Comparison of ENCODE assay signal across 8 cellular contexts in genomic region chr19:531009-531752, GRCh38. TPM values are rescaled to one million over a fixed set of nuclear protein-coding genes. Genes with fewer than 3 reads are reported as not detected.
DNase-seq lines count a peak whose midpoint lies in the region; ATAC-seq and TF ChIP-seq lines count a peak whose summit lies in the region.

No MANE protein-coding gene starts in this region.

- peak; percentile 50 for ATAC-seq in GM19395 (IDR thresholded peaks at IDR 0.05; ENCODE audit: unreplicated experiment)
- peak; percentile 32 for ATAC-seq in HG03558 (IDR thresholded peaks at IDR 0.05; ENCODE audit: extremely low read depth, unreplicated experiment)

- no peaks in the 10 kb centered on the region for H3K36me3 Mint-ChIP-seq in endothelial cell (ENCODE audit: low read depth, unreplicated experiment)

- peaks cover 8% of the 10 kb centered on the region for H3K27me3 Mint-ChIP-seq in endothelial cell (ENCODE audit: unreplicated experiment)

- H3K4me3 Mint-ChIP-seq in endothelial cell (ENCODE audit: unreplicated experiment), result peak overlapping the region; percentile 88

- H3K27ac Mint-ChIP-seq in endothelial cell (ENCODE audit: unreplicated experiment), result no peak overlapping the region

- peak; percentile 95 for DNase-seq in CD1c-positive myeloid dendritic cell (ENCODE audit: extremely low spot score)
- DNase-seq in NOMO-1 (lab: John Stamatoyannopoulos, UW; ENCODE audit: unreplicated experiment in 2 of 2), result peak; percentile 75 to 87
- DNase-seq in activated CD8-positive, alpha-beta memory T cell treated with anti-CD3 and anti-CD28 coated beads, Interleukin-2, amount 50 U/mL, for 24 hours (ENCODE audit: extremely low read depth), result peak; percentile 57
- peak; percentile 96 for DNase-seq in endothelial cell (ENCODE audit: low spot score)
- DNase-seq in midbrain (lab: John Stamatoyannopoulos, UW), result peak; percentile 73
- DNase-seq in stimulated activated CD8-positive, alpha-beta memory T cell treated with anti-CD3 and anti-CD28 coated beads, Interleukin-15, amount 100 ng/mL, for 48 hours (ENCODE audit: low read depth in 2 of 2), result peak; percentile 82 to 87

- peaks cover 7% of the 10 kb centered on the region for H3K4me1 Mint-ChIP-seq in endothelial cell (ENCODE audit: unreplicated experiment)

- H3K9me3 Mint-ChIP-seq in endothelial cell (ENCODE audit: unreplicated experiment), result no peaks in the 10 kb centered on the region

- TF ChIP-seq CTCF in endothelial cell (IDR thresholded peaks at IDR 0.05; ENCODE audit: unreplicated experiment), result no peak

RNA-seq across cellular contexts. Expression of gene CDC34, which starts 0.4 kb away (rescaled TPM):
- 126 TPM for total RNA-seq in endothelial cell (ENCODE audit: unreplicated experiment)

RNA-seq across cellular contexts. Expression of gene GZMM, which starts 12.7 kb away (rescaled TPM):
- total RNA-seq in endothelial cell (ENCODE audit: unreplicated experiment), result not detected

RNA-seq across cellular contexts. Expression of gene TPGS1, which starts 23.9 kb away (rescaled TPM):
- 18.0 TPM for total RNA-seq in endothelial cell (ENCODE audit: unreplicated experiment)

RNA-seq across cellular contexts. Expression of gene MADCAM1, which starts 34.9 kb away (rescaled TPM):
- 6.5 TPM for total RNA-seq in endothelial cell (ENCODE audit: unreplicated experiment)

RNA-seq across cellular contexts. Expression of gene BSG, which starts 41.2 kb away (rescaled TPM):
- 353 TPM for total RNA-seq in endothelial cell (ENCODE audit: unreplicated experiment)

Comparison
In these comparisons a context has a peak if more than half of its experiments do, and no peak if none do; other contexts are left out.
1. Peak in every context shown above with its lines: DNase-seq and ATAC-seq.